Comparison of ENCODE assay signal across 1 cellular context in the genomic region with DNA sequence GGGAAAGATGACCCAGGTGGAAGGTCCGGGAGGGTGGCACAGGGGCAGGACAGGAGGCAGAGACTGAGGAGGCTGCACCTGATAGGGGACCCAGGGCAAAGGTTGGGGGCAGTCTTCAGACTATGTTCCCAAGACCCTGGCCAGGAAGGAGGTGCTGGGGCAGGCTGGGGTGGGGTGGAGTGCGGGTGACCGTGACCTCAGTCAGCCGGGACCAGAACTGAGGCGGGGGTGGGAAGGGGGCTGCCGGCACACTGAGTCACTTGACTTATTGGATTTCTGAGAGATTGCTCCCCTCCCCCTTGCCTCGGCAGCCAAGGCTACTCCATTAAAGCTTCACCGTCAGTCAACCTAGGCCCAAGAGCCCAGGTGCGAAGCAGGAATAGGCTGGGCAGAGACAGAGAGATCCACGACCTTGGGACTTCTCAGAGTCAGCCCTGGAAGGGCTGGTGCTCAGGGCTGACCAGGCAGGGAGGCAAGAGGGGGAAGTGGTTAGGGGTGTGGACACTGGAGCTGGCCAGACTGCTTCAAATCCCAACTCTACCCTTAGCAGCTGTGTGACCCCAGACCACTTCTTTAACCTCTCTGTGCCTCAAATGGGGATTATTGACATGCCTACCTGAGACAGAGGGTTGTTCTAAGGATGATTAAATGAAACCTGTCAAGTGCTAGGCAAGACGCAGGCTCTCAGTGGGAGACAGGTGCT.
TF ChIP-seq lines count a peak whose summit lies in the region.

No MANE protein-coding gene starts in this region.

TF ChIP-seq in HEK293, 187 proteins besides CTCF, POLR2A, EP300 and RAD21:
- TF ChIP-seq REST (tag by site-specific recombination; IDR thresholded peaks at IDR 0.05) (no peak), ZNF768 (tag by site-specific recombination; IDR thresholded peaks at IDR 0.05) (peak; percentile 87; the same call in 1 of the 2 replicates)
